Comparison of ENCODE assay signal across 1 cellular context in genomic region chr2:121755237-121756111, GRCh38.
A peak's percentile ranks its signal among the peaks of the same experiment; 100 is the strongest.
TF ChIP-seq lines count a peak whose summit lies in the region.

Gene TSN (plus strand): TSS chr2:121755651. CDS start chr2:121755780, 129 bp downstream.

TF ChIP-seq in K562, 482 proteins besides CTCF, POLR2A, EP300 and RAD21 (continued from another document and continues in another):
- TF ChIP-seq, protein P1, sequence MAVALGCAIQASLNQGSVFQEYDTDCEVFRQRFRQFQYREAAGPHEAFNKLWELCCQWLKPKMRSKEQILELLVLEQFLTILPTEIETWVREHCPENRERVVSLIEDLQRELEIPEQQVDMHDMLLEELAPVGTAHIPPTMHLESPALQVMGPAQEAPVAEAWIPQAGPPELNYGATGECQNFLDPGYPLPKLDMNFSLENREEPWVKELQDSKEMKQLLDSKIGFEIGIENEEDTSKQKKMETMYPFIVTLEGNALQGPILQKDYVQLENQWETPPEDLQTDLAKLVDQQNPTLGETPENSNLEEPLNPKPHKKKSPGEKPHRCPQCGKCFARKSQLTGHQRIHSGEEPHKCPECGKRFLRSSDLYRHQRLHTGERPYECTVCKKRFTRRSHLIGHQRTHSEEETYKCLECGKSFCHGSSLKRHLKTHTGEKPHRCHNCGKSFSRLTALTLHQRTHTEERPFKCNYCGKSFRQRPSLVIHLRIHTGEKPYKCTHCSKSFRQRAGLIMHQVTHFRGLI (CRISPR knock-in tag; IDR thresholded peaks at IDR 0.05): no peak
- TF ChIP-seq NR3C1 (CRISPR knock-in tag; IDR thresholded peaks at IDR 0.05) (no peak), ATF1 (CRISPR knock-in tag; IDR thresholded peaks at IDR 0.05) (peak; percentile 51; the same call in 1 of the 2 replicates), ATF1 (tag; IDR thresholded peaks at IDR 0.05) (peak; percentile 93), TGIF2 (CRISPR knock-in tag; IDR thresholded peaks at IDR 0.05) (no peak), KAT8 (IDR thresholded peaks at IDR 0.05; ENCODE audit: low read depth) (no peak), HDAC6 (IDR thresholded peaks at IDR 0.05; ENCODE audit: low read depth, low read length) (peak; percentile 98), CHD2 (IDR thresholded peaks at IDR 0.05; ENCODE audit: low read depth, low read length) (no peak), BACH1 (tag; IDR thresholded peaks at IDR 0.05) (no peak), NR1H2 (CRISPR knock-in tag; IDR thresholded peaks at IDR 0.05) (no peak), ZNF75A (CRISPR knock-in tag; IDR thresholded peaks at IDR 0.05) (no peak), U2AF1 (optimal IDR thresholded peaks at IDR 0.05; ENCODE audit: low read depth, low read length) (no peak), ZNF740 (CRISPR knock-in tag; IDR thresholded peaks at IDR 0.05) (no peak), ZNF740 (tag; IDR thresholded peaks at IDR 0.05) (no peak), ATF7 (IDR thresholded peaks at IDR 0.05) (peak; percentile 84), MXD1 (CRISPR knock-in tag; IDR thresholded peaks at IDR 0.05; ENCODE audit: borderline replicate concordance, poor library complexity, severe bottlenecking) (peak; percentile 95), FOSL1 (tag; conservative IDR thresholded peaks at IDR 0.05) (no peak), TEAD2 (tag; IDR thresholded peaks at IDR 0.05) (no peak), ZNF280B (CRISPR knock-in tag; IDR thresholded peaks at IDR 0.05) (no peak), PPARD (CRISPR knock-in tag; IDR thresholded peaks at IDR 0.05) (no peak), CBX1 (IDR thresholded peaks at IDR 0.05; ENCODE audit: low read depth) (no peak), BRD9 (IDR thresholded peaks at IDR 0.05; ENCODE audit: low read depth, partially characterized antibody) (no peak), CUX1 (CRISPR knock-in tag; IDR thresholded peaks at IDR 0.05) (no peak), MYBL2 (IDR thresholded peaks at IDR 0.05; ENCODE audit: low read depth) (no peak; the same call in 1 of the 2 replicates), MYBL2 (CRISPR knock-in tag; IDR thresholded peaks at IDR 0.05; ENCODE audit: borderline replicate concordance) (no peak), ZNF445 (CRISPR knock-in tag; IDR thresholded peaks at IDR 0.05; ENCODE audit: low read depth) (no peak), ZNF444 (CRISPR knock-in tag; IDR thresholded peaks at IDR 0.05) (no peak), GATAD2B (IDR thresholded peaks at IDR 0.05; ENCODE audit: borderline replicate concordance) (no peak), ELF2 (CRISPR knock-in tag; IDR thresholded peaks at IDR 0.05) (no peak), ZNF174 (CRISPR knock-in tag; IDR thresholded peaks at IDR 0.05) (no peak), IFI16 (CRISPR knock-in tag; IDR thresholded peaks at IDR 0.05) (no peak), MECOM (CRISPR knock-in tag; IDR thresholded peaks at IDR 0.05) (no peak), GTF2E2 (tag; IDR thresholded peaks at IDR 0.05) (no peak), KDM1A (IDR thresholded peaks at IDR 0.05) (no peak), ERF (CRISPR knock-in tag; IDR thresholded peaks at IDR 0.05) (no peak), SP2 (IDR thresholded peaks at IDR 0.05; ENCODE audit: extremely low read depth, low read depth, low read length, poor library complexity, severe bottlenecking) (no peak), ETV6 (IDR thresholded peaks at IDR 0.05; ENCODE audit: borderline replicate concordance in 1 of 2, low read depth in 2 of 2, low read length in 1 of 2) (no peak), ETV6 (CRISPR knock-in tag; IDR thresholded peaks at IDR 0.05; ENCODE audit: borderline replicate concordance) (no peak), BDP1 (IDR thresholded peaks at IDR 0.05; ENCODE audit: insufficient read depth, insufficient read length) (no peak), ZBTB8A (IDR thresholded peaks at IDR 0.05; ENCODE audit: partially characterized antibody) (no peak), RBBP5 (IDR thresholded peaks at IDR 0.05; ENCODE audit: borderline replicate concordance, insufficient read depth, low read length, poor library complexity, severe bottlenecking) (peak; percentile 100), KDM2B (CRISPR knock-in tag; IDR thresholded peaks at IDR 0.05) (no peak), SMAD2 (IDR thresholded peaks at IDR 0.05; ENCODE audit: low read depth, low read length) (no peak)
- TF ChIP-seq, protein P2, sequence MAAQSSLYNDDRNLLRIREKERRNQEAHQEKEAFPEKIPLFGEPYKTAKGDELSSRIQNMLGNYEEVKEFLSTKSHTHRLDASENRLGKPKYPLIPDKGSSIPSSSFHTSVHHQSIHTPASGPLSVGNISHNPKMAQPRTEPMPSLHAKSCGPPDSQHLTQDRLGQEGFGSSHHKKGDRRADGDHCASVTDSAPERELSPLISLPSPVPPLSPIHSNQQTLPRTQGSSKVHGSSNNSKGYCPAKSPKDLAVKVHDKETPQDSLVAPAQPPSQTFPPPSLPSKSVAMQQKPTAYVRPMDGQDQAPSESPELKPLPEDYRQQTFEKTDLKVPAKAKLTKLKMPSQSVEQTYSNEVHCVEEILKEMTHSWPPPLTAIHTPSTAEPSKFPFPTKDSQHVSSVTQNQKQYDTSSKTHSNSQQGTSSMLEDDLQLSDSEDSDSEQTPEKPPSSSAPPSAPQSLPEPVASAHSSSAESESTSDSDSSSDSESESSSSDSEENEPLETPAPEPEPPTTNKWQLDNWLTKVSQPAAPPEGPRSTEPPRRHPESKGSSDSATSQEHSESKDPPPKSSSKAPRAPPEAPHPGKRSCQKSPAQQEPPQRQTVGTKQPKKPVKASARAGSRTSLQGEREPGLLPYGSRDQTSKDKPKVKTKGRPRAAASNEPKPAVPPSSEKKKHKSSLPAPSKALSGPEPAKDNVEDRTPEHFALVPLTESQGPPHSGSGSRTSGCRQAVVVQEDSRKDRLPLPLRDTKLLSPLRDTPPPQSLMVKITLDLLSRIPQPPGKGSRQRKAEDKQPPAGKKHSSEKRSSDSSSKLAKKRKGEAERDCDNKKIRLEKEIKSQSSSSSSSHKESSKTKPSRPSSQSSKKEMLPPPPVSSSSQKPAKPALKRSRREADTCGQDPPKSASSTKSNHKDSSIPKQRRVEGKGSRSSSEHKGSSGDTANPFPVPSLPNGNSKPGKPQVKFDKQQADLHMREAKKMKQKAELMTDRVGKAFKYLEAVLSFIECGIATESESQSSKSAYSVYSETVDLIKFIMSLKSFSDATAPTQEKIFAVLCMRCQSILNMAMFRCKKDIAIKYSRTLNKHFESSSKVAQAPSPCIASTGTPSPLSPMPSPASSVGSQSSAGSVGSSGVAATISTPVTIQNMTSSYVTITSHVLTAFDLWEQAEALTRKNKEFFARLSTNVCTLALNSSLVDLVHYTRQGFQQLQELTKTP (IDR thresholded peaks at IDR 0.05; ENCODE audit: low read depth in 1 of 2, partially characterized antibody in 2 of 2): peak in 1 of 2 experiments; percentile 43
- TF ChIP-seq, protein P3, sequence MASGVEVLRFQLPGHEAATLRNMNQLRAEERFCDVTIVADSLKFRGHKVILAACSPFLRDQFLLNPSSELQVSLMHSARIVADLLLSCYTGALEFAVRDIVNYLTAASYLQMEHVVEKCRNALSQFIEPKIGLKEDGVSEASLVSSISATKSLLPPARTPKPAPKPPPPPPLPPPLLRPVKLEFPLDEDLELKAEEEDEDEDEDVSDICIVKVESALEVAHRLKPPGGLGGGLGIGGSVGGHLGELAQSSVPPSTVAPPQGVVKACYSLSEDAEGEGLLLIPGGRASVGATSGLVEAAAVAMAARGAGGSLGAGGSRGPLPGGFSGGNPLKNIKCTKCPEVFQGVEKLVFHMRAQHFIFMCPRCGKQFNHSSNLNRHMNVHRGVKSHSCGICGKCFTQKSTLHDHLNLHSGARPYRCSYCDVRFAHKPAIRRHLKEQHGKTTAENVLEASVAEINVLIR (CRISPR knock-in tag; IDR thresholded peaks at IDR 0.05): peak; percentile 57; the same call in 1 of the 2 replicates
- TF ChIP-seq, protein P4, sequence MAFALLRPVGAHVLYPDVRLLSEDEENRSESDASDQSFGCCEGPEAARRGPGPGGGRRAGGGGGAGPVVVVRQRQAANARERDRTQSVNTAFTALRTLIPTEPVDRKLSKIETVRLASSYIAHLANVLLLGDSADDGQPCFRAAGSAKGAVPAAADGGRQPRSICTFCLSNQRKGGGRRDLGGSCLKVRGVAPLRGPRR (CRISPR knock-in tag; IDR thresholded peaks at IDR 0.05): no peak
- TF ChIP-seq, protein P5, sequence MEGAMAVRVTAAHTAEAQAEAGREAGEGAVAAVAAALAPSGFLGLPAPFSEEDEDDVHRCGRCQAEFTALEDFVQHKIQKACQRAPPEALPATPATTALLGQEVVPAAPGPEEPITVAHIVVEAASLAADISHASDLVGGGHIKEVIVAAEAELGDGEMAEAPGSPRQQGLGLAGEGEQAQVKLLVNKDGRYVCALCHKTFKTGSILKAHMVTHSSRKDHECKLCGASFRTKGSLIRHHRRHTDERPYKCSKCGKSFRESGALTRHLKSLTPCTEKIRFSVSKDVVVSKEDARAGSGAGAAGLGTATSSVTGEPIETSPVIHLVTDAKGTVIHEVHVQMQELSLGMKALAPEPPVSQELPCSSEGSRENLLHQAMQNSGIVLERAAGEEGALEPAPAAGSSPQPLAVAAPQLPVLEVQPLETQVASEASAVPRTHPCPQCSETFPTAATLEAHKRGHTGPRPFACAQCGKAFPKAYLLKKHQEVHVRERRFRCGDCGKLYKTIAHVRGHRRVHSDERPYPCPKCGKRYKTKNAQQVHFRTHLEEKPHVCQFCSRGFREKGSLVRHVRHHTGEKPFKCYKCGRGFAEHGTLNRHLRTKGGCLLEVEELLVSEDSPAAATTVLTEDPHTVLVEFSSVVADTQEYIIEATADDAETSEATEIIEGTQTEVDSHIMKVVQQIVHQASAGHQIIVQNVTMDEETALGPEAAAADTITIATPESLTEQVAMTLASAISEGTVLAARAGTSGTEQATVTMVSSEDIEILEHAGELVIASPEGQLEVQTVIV (CRISPR knock-in tag; IDR thresholded peaks at IDR 0.05; ENCODE audit: borderline replicate concordance): no peak
- TF ChIP-seq, protein P6, sequence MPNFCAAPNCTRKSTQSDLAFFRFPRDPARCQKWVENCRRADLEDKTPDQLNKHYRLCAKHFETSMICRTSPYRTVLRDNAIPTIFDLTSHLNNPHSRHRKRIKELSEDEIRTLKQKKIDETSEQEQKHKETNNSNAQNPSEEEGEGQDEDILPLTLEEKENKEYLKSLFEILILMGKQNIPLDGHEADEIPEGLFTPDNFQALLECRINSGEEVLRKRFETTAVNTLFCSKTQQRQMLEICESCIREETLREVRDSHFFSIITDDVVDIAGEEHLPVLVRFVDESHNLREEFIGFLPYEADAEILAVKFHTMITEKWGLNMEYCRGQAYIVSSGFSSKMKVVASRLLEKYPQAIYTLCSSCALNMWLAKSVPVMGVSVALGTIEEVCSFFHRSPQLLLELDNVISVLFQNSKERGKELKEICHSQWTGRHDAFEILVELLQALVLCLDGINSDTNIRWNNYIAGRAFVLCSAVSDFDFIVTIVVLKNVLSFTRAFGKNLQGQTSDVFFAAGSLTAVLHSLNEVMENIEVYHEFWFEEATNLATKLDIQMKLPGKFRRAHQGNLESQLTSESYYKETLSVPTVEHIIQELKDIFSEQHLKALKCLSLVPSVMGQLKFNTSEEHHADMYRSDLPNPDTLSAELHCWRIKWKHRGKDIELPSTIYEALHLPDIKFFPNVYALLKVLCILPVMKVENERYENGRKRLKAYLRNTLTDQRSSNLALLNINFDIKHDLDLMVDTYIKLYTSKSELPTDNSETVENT (CRISPR knock-in tag; IDR thresholded peaks at IDR 0.05): peak; percentile 61
